In the genomic region with DNA sequence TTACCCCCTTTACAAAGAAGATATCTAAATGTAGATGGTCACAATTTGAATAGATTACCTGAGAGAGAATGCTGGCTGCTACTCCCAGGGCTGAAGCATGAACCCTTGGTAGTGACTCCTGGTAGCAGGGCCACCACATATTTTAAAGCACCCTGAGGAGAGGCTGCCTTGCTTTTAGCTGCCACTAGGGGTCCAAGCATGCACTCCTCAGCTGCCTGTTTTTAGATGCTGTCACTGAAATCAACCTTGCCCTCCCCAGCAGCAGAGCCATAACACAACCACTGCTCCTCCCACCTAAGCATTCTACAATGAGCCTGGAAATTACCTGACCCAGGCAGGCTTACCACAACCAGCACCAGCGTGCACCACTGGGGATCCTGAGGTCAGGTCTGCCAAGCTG, we compare ENCODE assay signal across 1 cellular context.
TF ChIP-seq lines count a peak whose summit lies in the region.

No MANE protein-coding gene starts in this region.

TF ChIP-seq in H1, 55 proteins besides CTCF, POLR2A, EP300 and RAD21 (continued from another document):
- TF ChIP-seq YY1 (IDR thresholded peaks at IDR 0.05; ENCODE audit: low read depth, low read length), result no peak
